11 cellular contexts compared by ENCODE assay signal in genomic region chr12:53004582-53004981, GRCh38. TPM values are rescaled to one million over a fixed set of nuclear protein-coding genes. Genes with fewer than 3 reads are reported as not detected.
DNase-seq lines count a peak whose midpoint lies in the region; ATAC-seq and TF ChIP-seq lines count a peak whose summit lies in the region.
"Had no signal": no experiment of that assay in that cellular context is flagged by ENCODE, and none has a peak within 500 bp of the region (broad histone marks: within the 10 kb centered on the region; RNA-seq: fewer than 3 reads in every experiment).

No MANE protein-coding gene starts in this region.

- DNase-seq in Calu3 = no peak
- DNase-seq in naive thymus-derived CD8-positive, alpha-beta T cell = no peak
- DNase-seq in NCI-H2171 (lab: John Stamatoyannopoulos, UW) = no peak
- no peak for DNase-seq in effector CD4-positive, alpha-beta T cell
- DNase-seq: naive B cell, SHP77 treated with DMSO at 0.1 percent for 48 hours had no signal

- POLR2A ChIA-PET in naive thymus-derived CD8-positive, alpha-beta T cell (lab: Charles Lee) = no interaction called here

- peaks cover 15% of the 10 kb centered on the region for H3K4me1 Mint-ChIP-seq in Calu3 (ENCODE audit: low read depth, unreplicated experiment)
- peaks cover 25 to 26% (median 25%) of the 10 kb centered on the region in 3 donors for H3K4me1 Mint-ChIP-seq in IgD-negative memory B cell
- peaks cover 53% of the 10 kb centered on the region for H3K4me1 Mint-ChIP-seq in brain
- H3K4me1 Mint-ChIP-seq in naive thymus-derived CD8-positive, alpha-beta T cell = peaks cover 15 to 40% (median 36%) of the 10 kb centered on the region in 4 donors

- TF ChIP-seq CTCF in Calu3 (IDR thresholded peaks at IDR 0.05; ENCODE audit: unreplicated experiment) (no peak), brain (conservative IDR thresholded peaks at IDR 0.05) (no peak)

- H3K9me3 Mint-ChIP-seq in Calu3 (ENCODE audit: low read depth, unreplicated experiment) = no peaks in the 10 kb centered on the region
- H3K9me3 Mint-ChIP-seq in IgD-negative memory B cell = no peaks in the 10 kb centered on the region
- peaks cover 0 to 7% (median 0%) of the 10 kb centered on the region in 5 experiments for H3K9me3 Mint-ChIP-seq in brain
- H3K9me3 Mint-ChIP-seq in naive thymus-derived CD8-positive, alpha-beta T cell = peaks cover 0 to 2% (median 0%) of the 10 kb centered on the region in 9 donors
- H3K9me3 Mint-ChIP-seq: naive B cell had no signal

- H3K36me3 Mint-ChIP-seq in Calu3 (ENCODE audit: insufficient read depth, unreplicated experiment) = peaks cover 40% of the 10 kb centered on the region
- H3K36me3 Mint-ChIP-seq in IgD-negative memory B cell = peaks cover 4% of the 10 kb centered on the region
- peaks cover 25% of the 10 kb centered on the region for H3K36me3 Mint-ChIP-seq in brain
- H3K36me3 Mint-ChIP-seq in naive thymus-derived CD8-positive, alpha-beta T cell = peaks cover 0 to 7% (median 4%) of the 10 kb centered on the region in 3 donors
- H3K36me3 Mint-ChIP-seq: naive B cell had no signal

- ATAC-seq in naive thymus-derived CD8-positive, alpha-beta T cell = no peak
- ATAC-seq in GM18858 (IDR thresholded peaks at IDR 0.05; ENCODE audit: unreplicated experiment) (no peak), HG03159 (IDR thresholded peaks at IDR 0.05; ENCODE audit: unreplicated experiment) (no peak)
- ATAC-seq: gastroesophageal sphincter had no signal

- intact Hi-C loops in Calu3 (cut with micrococcal nuclease; ENCODE audit: unreplicated experiment) = no loop called here

- peak overlapping the region; percentile 95 for H3K4me3 Mint-ChIP-seq in Calu3 (ENCODE audit: low read depth, unreplicated experiment)
- H3K4me3 Mint-ChIP-seq in IgD-negative memory B cell = peak overlapping the region in 3 of 4 donors; percentile 64 to 97 (median 83)
- H3K4me3 Mint-ChIP-seq in brain = peak overlapping the region; percentile 95 to 99 (median 98)
- peak overlapping the region in 3 of 10 donors; percentile 33 to 73 (median 58) for H3K4me3 Mint-ChIP-seq in naive thymus-derived CD8-positive, alpha-beta T cell

- H3K27me3 Mint-ChIP-seq in Calu3 (ENCODE audit: unreplicated experiment) = no peaks in the 10 kb centered on the region
- H3K27me3 Mint-ChIP-seq in IgD-negative memory B cell = peaks cover 4% of the 10 kb centered on the region
- H3K27me3 Mint-ChIP-seq in brain = peaks cover 18% of the 10 kb centered on the region
- H3K27me3 Mint-ChIP-seq in naive thymus-derived CD8-positive, alpha-beta T cell = peaks cover 0 to 10% (median 0%) of the 10 kb centered on the region in 5 donors

- CTCF ChIA-PET in Calu3 (lab: Charles Lee) = no interaction called here

- BruUV-seq in Calu3 (replicated peaks; lab: Mats Ljungman, UMichigan) = no TSS peak

- H3K27ac Mint-ChIP-seq in Calu3 (ENCODE audit: unreplicated experiment) (no peak overlapping the region), IgD-negative memory B cell (peak overlapping the region in 1 of 3 donors; percentile 82), brain (peak overlapping the region; percentile 35 to 100 (median 64))
- H3K27ac Mint-ChIP-seq in naive thymus-derived CD8-positive, alpha-beta T cell = peak overlapping the region in 6 of 10 donors; percentile 47 to 85 (median 56)

RNA-seq across cellular contexts. Expression of gene EIF4B, which starts 1.7 kb away (rescaled TPM):
- total RNA-seq in Calu3 (2022) = 242 and 272 TPM in 2 replicates
- 104 TPM for polyA plus RNA-seq in IgD-negative memory B cell
- polyA plus RNA-seq in brain (ENCODE audit: insufficient read depth, low read depth, low replicate concordance) = 216 TPM
- 100 to 1,000 TPM; 752 to 804 TPM for total RNA-seq in naive thymus-derived CD8-positive, alpha-beta T cell
- 100 to 1,000 TPM; 116 to 146 (median 124) TPM for polyA plus RNA-seq in naive thymus-derived CD8-positive, alpha-beta T cell

RNA-seq across cellular contexts. Expression of gene TNS2, which starts 45.3 kb away (rescaled TPM):
- 1.3 and 4.7 TPM in 2 replicates for total RNA-seq in Calu3 (2022)
- polyA plus RNA-seq in IgD-negative memory B cell (not detected), brain (ENCODE audit: insufficient read depth, low read depth, low replicate concordance) (32.4 TPM)
- 1 to 10 TPM; 2.4 to 3.0 TPM for total RNA-seq in naive thymus-derived CD8-positive, alpha-beta T cell
- under 1 TPM in 2 of 3 donors, not detected in 1; 0.13 to 0.19 TPM for polyA plus RNA-seq in naive thymus-derived CD8-positive, alpha-beta T cell

RNA-seq across cellular contexts. Expression of gene KRT18, which starts 55.7 kb away (rescaled TPM):
- 1,777 and 1,816 TPM in 2 replicates for total RNA-seq in Calu3 (2022)
- polyA plus RNA-seq in IgD-negative memory B cell = 2.6 TPM
- polyA plus RNA-seq in brain (ENCODE audit: insufficient read depth, low read depth, low replicate concordance) = 252 TPM
- 10 to 100 TPM in 1 of 2 experiments, 1 to 10 TPM in 1; 9.7 to 10.6 TPM for total RNA-seq in naive thymus-derived CD8-positive, alpha-beta T cell
- 1 to 10 TPM; 3.5 to 9.3 (median 9.0) TPM for polyA plus RNA-seq in naive thymus-derived CD8-positive, alpha-beta T cell

Comparison
In these comparisons a context has a peak if more than half of its experiments do, and no peak if none do; other contexts are left out.
1. RNA of gene TNS2, which starts 45.3 kb away (polyA plus RNA-seq): 32.4 TPM in brain (single experiment); 0.13 to 0.19 TPM in naive thymus-derived CD8-positive, alpha-beta T cell and not detected in IgD-negative memory B cell (single experiment); every median in the first group is over 10 times any median in the second.
2. RNA of gene KRT18, which starts 55.7 kb away (polyA plus RNA-seq): 252 TPM in brain (single experiment); 3.5 to 9.3 TPM in naive thymus-derived CD8-positive, alpha-beta T cell and 2.6 TPM in IgD-negative memory B cell (single experiment); every median in the first group is over 10 times any median in the second.